In the genomic region with DNA sequence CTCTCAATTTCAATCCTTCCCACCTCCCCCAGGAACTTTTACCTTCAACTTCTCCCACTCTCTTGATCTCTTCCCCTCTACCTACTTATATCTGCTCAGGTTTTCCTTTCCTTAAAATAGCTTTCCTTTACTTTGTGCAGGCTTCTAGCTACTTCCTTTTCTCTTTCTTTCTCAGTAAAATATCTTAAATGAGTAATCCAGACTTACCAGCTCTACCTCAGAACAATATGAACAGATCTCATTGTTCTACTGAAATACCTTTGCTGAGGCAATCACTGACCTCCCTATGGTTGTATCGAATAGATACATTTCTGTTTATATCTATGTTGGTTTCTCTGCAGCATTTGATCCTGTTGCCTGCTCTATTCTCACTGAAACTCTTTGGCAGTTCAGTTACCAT, we compare ENCODE assay signal across 33 cellular contexts.
"Had no signal": no experiment of that assay in that cellular context is flagged by ENCODE, and none has a peak within 500 bp of the region (broad histone marks: within the 10 kb centered on the region; RNA-seq: fewer than 3 reads in every experiment).

No MANE protein-coding gene starts in this region.

- H3K27ac ChIP-seq: adrenal gland, coronary artery, dorsolateral prefrontal cortex had no signal

- H3K4me3 Mint-ChIP-seq: activated CD4-positive, alpha-beta memory T cell treated with anti-CD3 and anti-CD28 coated beads for 36 hours; activated CD4-positive, alpha-beta T cell treated with anti-CD3 and anti-CD28 coated beads for 36 hours; activated CD4-positive, alpha-beta T cell treated with anti-CD3 and anti-CD28 coated beads, Interleukin-2, amount 10 ng/mL, durations not matched to agents 24 days and 14 days; activated CD8-positive, alpha-beta memory T cell treated with anti-CD3 and anti-CD28 coated beads, Interleukin-2, amount 10 ng/mL, durations not matched to agents 7 days and 5 days; activated CD8-positive, alpha-beta T cell treated with anti-CD3 and anti-CD28 coated beads, Interleukin-2, amount 10 ng/mL, durations not matched to agents 7 days and 5 days; activated naive CD4-positive, alpha-beta T cell treated with anti-CD3 and anti-CD28 coated beads for 36 hours; activated naive CD4-positive, alpha-beta T cell treated with anti-CD3 and anti-CD28 coated beads, Interleukin-2, amount 50 U/mL, for 24 hours; activated naive CD8-positive, alpha-beta T cell treated with anti-CD3 and anti-CD28 coated beads for 36 hours; activated naive CD8-positive, alpha-beta T cell treated with anti-CD3 and anti-CD28 coated beads, Interleukin-2, amount 50 U/mL, for 24 hours; activated T-helper 1 cell treated with anti-CD3 and anti-CD28 coated beads, Interleukin-12 subunit alpha, Interleukin-12 subunit beta, Interleukin-2, Interleukin-4 antibody, amounts not matched to agents 30 ng/mL and 10 ng/mL and 1 ng/mL, durations not matched to agents 14 hours and 24 hours and 36 hours; brain; central memory CD8-positive, alpha-beta T cell; dendritic cell treated with granulocyte-macrophage colony-stimulating factor and Interleukin-4, amounts not matched to agents 40 ng/mL and 50 ng/mL, for 4 days; endodermal cell had no signal

- H3K9me3 Mint-ChIP-seq: activated CD4-positive, alpha-beta memory T cell treated with anti-CD3 and anti-CD28 coated beads for 36 hours; activated CD4-positive, alpha-beta T cell treated with anti-CD3 and anti-CD28 coated beads, Interleukin-2, amount 10 ng/mL, durations not matched to agents 24 days and 14 days; activated naive CD4-positive, alpha-beta T cell treated with anti-CD3 and anti-CD28 coated beads for 36 hours; activated naive CD4-positive, alpha-beta T cell treated with anti-CD3 and anti-CD28 coated beads, Interleukin-2, amount 50 U/mL, for 24 hours; activated naive CD8-positive, alpha-beta T cell treated with anti-CD3 and anti-CD28 coated beads for 36 hours; activated naive CD8-positive, alpha-beta T cell treated with anti-CD3 and anti-CD28 coated beads, Interleukin-2, amount 50 U/mL, for 24 hours; activated T-helper 1 cell treated with anti-CD3 and anti-CD28 coated beads, Interleukin-12 subunit alpha, Interleukin-12 subunit beta, Interleukin-2, Interleukin-4 antibody, amounts not matched to agents 30 ng/mL and 10 ng/mL and 1 ng/mL, durations not matched to agents 14 hours and 24 hours and 36 hours; activated T-helper 2 cell treated with anti-CD3 and anti-CD28 coated beads, Interferon-gamma antibody, Interleukin-2, Interleukin-4, amounts not matched to agents 10 μg/mL and 5 μg/mL and 100 μg/mL, durations not matched to agents 14 hours and 24 hours and 36 hours; central memory CD8-positive, alpha-beta T cell; dendritic cell treated with granulocyte-macrophage colony-stimulating factor and Interleukin-4, amounts not matched to agents 40 ng/mL and 50 ng/mL, for 4 days had no signal

- H3K27me3 Mint-ChIP-seq: activated CD4-positive, alpha-beta T cell treated with anti-CD3 and anti-CD28 coated beads for 36 hours; activated naive CD8-positive, alpha-beta T cell treated with anti-CD3 and anti-CD28 coated beads, Interleukin-2, amount 50 U/mL, for 24 hours had no signal

- FAIRE-seq: frontal cortex had no signal

- DNase-seq: activated CD4-positive, alpha-beta memory T cell treated with anti-CD3 and anti-CD28 coated beads for 36 hours; activated CD4-positive, alpha-beta T cell treated with anti-CD3 and anti-CD28 coated beads for 36 hours; activated CD4-positive, alpha-beta T cell treated with anti-CD3 and anti-CD28 coated beads, Interleukin-2, amount 10 ng/mL, durations not matched to agents 24 days and 14 days; activated CD4-positive, CD25-positive, alpha-beta regulatory T cell; activated CD4-positive, CD25-positive, alpha-beta regulatory T cell treated with anti-CD3 and anti-CD28 coated beads, Interleukin-2, amount 50 U/mL, for 72 hours; activated CD8-positive, alpha-beta memory T cell treated with anti-CD3 and anti-CD28 coated beads, Interleukin-2, amount 10 ng/mL, durations not matched to agents 7 days and 5 days; activated CD8-positive, alpha-beta memory T cell treated with anti-CD3 and anti-CD28 coated beads, Interleukin-2, amount 50 U/mL, for 4 hours; activated CD8-positive, alpha-beta T cell treated with anti-CD3 and anti-CD28 coated beads, Interleukin-2, amount 10 ng/mL, durations not matched to agents 7 days and 5 days; activated effector memory CD4-positive, alpha-beta T cell treated with anti-CD3 and anti-CD28 coated beads, Interleukin-2, amount 50 U/mL, for 16 hours; activated naive CD4-positive, alpha-beta T cell treated with anti-CD3 and anti-CD28 coated beads for 36 hours; activated naive CD8-positive, alpha-beta T cell treated with anti-CD3 and anti-CD28 coated beads for 36 hours; activated naive CD8-positive, alpha-beta T cell treated with anti-CD3 and anti-CD28 coated beads, Interleukin-2, amount 50 U/mL, for 24 hours; activated T-cell treated with anti-CD3 and anti-CD28 coated beads, Interleukin-2, amount 50 U/mL, for 1 hour; activated T-cell treated with anti-CD3 and anti-CD28 coated beads, Interleukin-2, amount 50 U/mL, for 48 hours; adrenal gland; amygdala; aorta; dorsolateral prefrontal cortex; effector memory CD4-positive, alpha-beta T cell; endodermal cell; foreskin fibroblast; head of caudate nucleus; T-helper 1 cell; T-helper 2 cell had no signal

- H3K9me3 ChIP-seq: adrenal gland had no signal

- H3K36me3 Mint-ChIP-seq: activated CD4-positive, alpha-beta memory T cell treated with anti-CD3 and anti-CD28 coated beads for 36 hours; activated CD8-positive, alpha-beta memory T cell treated with anti-CD3 and anti-CD28 coated beads, Interleukin-2, amount 10 ng/mL, durations not matched to agents 7 days and 5 days; activated naive CD4-positive, alpha-beta T cell treated with anti-CD3 and anti-CD28 coated beads, Interleukin-2, amount 50 U/mL, for 24 hours; activated naive CD8-positive, alpha-beta T cell treated with anti-CD3 and anti-CD28 coated beads for 36 hours; brain had no signal

- H3K4me3 ChIP-seq: adrenal gland, coronary artery, dorsolateral prefrontal cortex had no signal

- H3K4me1 Mint-ChIP-seq: activated CD4-positive, alpha-beta T cell treated with anti-CD3 and anti-CD28 coated beads for 36 hours; activated CD4-positive, alpha-beta T cell treated with anti-CD3 and anti-CD28 coated beads, Interleukin-2, amount 10 ng/mL, durations not matched to agents 24 days and 14 days; activated naive CD4-positive, alpha-beta T cell treated with anti-CD3 and anti-CD28 coated beads, Interleukin-2, amount 50 U/mL, for 24 hours; activated naive CD8-positive, alpha-beta T cell treated with anti-CD3 and anti-CD28 coated beads for 36 hours; activated naive CD8-positive, alpha-beta T cell treated with anti-CD3 and anti-CD28 coated beads, Interleukin-2, amount 50 U/mL, for 24 hours; brain; central memory CD8-positive, alpha-beta T cell; endodermal cell had no signal

- ATAC-seq: activated CD4-positive, alpha-beta T cell treated with anti-CD3 and anti-CD28 coated beads for 36 hours; activated CD8-positive, alpha-beta memory T cell treated with anti-CD3 and anti-CD28 coated beads, Interleukin-2, amount 10 ng/mL, durations not matched to agents 7 days and 5 days; activated CD8-positive, alpha-beta T cell treated with anti-CD3 and anti-CD28 coated beads, Interleukin-2, amount 10 ng/mL, durations not matched to agents 7 days and 5 days; activated naive CD8-positive, alpha-beta T cell treated with anti-CD3 and anti-CD28 coated beads, Interleukin-2, amount 50 U/mL, for 24 hours; esophagus mucosa had no signal

- H3K4me1 ChIP-seq: adrenal gland had no signal

- H3K36me3 ChIP-seq: adrenal gland had no signal

- H3K27ac Mint-ChIP-seq: activated CD4-positive, alpha-beta memory T cell treated with anti-CD3 and anti-CD28 coated beads for 36 hours; activated CD4-positive, alpha-beta T cell treated with anti-CD3 and anti-CD28 coated beads for 36 hours; activated CD4-positive, alpha-beta T cell treated with anti-CD3 and anti-CD28 coated beads, Interleukin-2, amount 10 ng/mL, durations not matched to agents 24 days and 14 days; activated CD8-positive, alpha-beta memory T cell treated with anti-CD3 and anti-CD28 coated beads, Interleukin-2, amount 10 ng/mL, durations not matched to agents 7 days and 5 days; activated CD8-positive, alpha-beta T cell treated with anti-CD3 and anti-CD28 coated beads, Interleukin-2, amount 10 ng/mL, durations not matched to agents 7 days and 5 days; activated naive CD4-positive, alpha-beta T cell treated with anti-CD3 and anti-CD28 coated beads for 36 hours; activated naive CD4-positive, alpha-beta T cell treated with anti-CD3 and anti-CD28 coated beads, Interleukin-2, amount 50 U/mL, for 24 hours; activated naive CD8-positive, alpha-beta T cell treated with anti-CD3 and anti-CD28 coated beads for 36 hours; activated naive CD8-positive, alpha-beta T cell treated with anti-CD3 and anti-CD28 coated beads, Interleukin-2, amount 50 U/mL, for 24 hours; activated T-helper 1 cell treated with anti-CD3 and anti-CD28 coated beads, Interleukin-12 subunit alpha, Interleukin-12 subunit beta, Interleukin-2, Interleukin-4 antibody, amounts not matched to agents 30 ng/mL and 10 ng/mL and 1 ng/mL, durations not matched to agents 14 hours and 24 hours and 36 hours; activated T-helper 2 cell treated with anti-CD3 and anti-CD28 coated beads, Interferon-gamma antibody, Interleukin-2, Interleukin-4, amounts not matched to agents 10 μg/mL and 5 μg/mL and 100 μg/mL, durations not matched to agents 14 hours and 24 hours and 36 hours; dendritic cell treated with granulocyte-macrophage colony-stimulating factor and Interleukin-4, amounts not matched to agents 40 ng/mL and 50 ng/mL, for 4 days; endodermal cell had no signal
